Comparison of ENCODE assay signal across 8 cellular contexts in the genomic region with DNA sequence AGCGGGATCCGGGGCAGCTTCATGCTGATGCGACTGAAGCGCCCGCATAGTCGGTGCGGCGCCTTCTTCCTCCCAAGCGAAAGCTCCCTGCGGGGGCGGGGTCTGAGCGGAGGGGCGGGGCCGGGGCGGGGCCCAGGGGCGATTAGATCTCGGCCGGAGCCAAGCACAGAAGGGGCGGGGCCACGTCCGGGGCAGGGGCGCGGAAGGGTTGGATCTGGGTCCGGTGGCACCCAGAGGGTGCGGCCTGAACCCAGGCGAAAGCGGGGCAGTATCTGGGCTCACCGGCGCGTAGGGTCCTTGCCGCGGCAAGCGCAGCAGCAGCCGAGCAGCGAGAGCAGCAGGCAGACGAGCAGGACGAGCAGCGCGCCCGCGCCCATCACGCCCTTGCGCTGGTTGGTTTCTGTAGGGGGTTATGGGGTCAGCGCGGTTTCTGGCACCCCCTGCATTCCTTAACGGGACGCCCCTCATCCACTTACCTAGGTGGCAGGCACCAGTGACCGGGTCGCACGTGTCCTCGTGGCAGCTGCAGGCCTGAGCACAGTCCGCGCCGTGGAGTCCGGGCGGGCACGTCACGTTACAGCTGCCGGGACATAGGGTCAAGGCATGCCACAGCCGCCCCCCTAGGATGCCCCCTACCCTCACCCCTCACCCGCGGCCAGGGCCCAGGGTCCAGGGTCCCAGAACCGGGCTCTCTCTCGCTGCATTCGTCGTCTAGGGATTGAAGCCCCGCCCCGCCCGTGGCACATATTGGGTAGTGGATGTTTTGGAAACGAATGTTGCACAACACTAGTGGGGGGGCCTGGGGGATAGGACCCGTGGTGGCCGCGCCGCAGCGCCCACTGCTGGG. TPM values are rescaled to one million over a fixed set of nuclear protein-coding genes. Genes with fewer than 3 reads are reported as not detected.
DNase-seq lines count a peak whose midpoint lies in the region; ATAC-seq and TF ChIP-seq lines count a peak whose summit lies in the region.

No MANE protein-coding gene starts in this region.

- TF ChIP-seq CTCF in GM06990 (IDR thresholded peaks at IDR 0.05; ENCODE audit: insufficient read depth, low read length, poor library complexity, severe bottlenecking), result no peak
- TF ChIP-seq CTCF in cardiac muscle cell (IDR thresholded peaks at IDR 0.05; ENCODE audit: low read depth, low read length), result no peak

- peak overlapping the region; percentile 59 for H3K4me3 ChIP-seq in GM06990 (replicated peaks; ENCODE audit: low read depth, low read length)
- peak overlapping the region; percentile 10 for H3K4me3 ChIP-seq in cardiac muscle cell

- H3K9me3 ChIP-seq in cardiac muscle cell (ENCODE audit: low read depth), result no peaks in the 10 kb centered on the region

- no peak for ATAC-seq in HG03469 (IDR thresholded peaks at IDR 0.05; ENCODE audit: unreplicated experiment)

- no peak overlapping the region for H3K27ac ChIP-seq in cardiac muscle cell

- H3K36me3 ChIP-seq in GM06990 (ENCODE audit: control insufficient read depth, insufficient read depth, low read length), result no peaks in the 10 kb centered on the region
- H3K36me3 ChIP-seq in cardiac muscle cell, result peaks cover 3% of the 10 kb centered on the region

- DNase-seq in GM06990 (ENCODE audit: extremely low read depth, insufficient read length), result peak; percentile 72
- DNase-seq in MV-4-11 (lab: John Stamatoyannopoulos, UW), result peak; percentile 59
- peak; percentile 66 for DNase-seq in activated T-cell treated with anti-CD3 and anti-CD28 coated beads for 24 hours (ENCODE audit: low read depth)
- peak in 1 of 2 donors; percentile 61 for DNase-seq in cardiac muscle cell (ENCODE audit: low read depth in 1 of 2, low spot score in 1 of 2)
- peak; percentile 51 to 74 (median 67) for DNase-seq in stimulated activated CD4-positive, alpha-beta T cell treated with anti-CD3 and anti-CD28 coated beads, Interleukin-12 subunit alpha, Interleukin-12 subunit beta, amount 100 ng/mL, for 48 hours (ENCODE audit: low read depth in 2 of 3, low spot score in 1 of 3)
- no peak for DNase-seq in NCI-H2029 (lab: John Stamatoyannopoulos, UW)
- no peak for DNase-seq in NCI-H146 treated with DMSO at 0.1 percent for 48 hours (lab: John Stamatoyannopoulos, UW; ENCODE audit: unreplicated experiment)

- H3K27me3 ChIP-seq in GM06990 (replicated peaks; ENCODE audit: control insufficient read depth, insufficient read depth, low read length) (no peaks in the 10 kb centered on the region; the same call in 1 of the 2 replicates), cardiac muscle cell (peaks cover 51% of the 10 kb centered on the region)

- peaks cover 7% of the 10 kb centered on the region for H3K4me1 ChIP-seq in cardiac muscle cell (ENCODE audit: low read depth)

RNA-seq across cellular contexts. Expression of a gene that starts 8.1 kb away (rescaled TPM):
- total RNA-seq in cardiac muscle cell, result 42.0 and 66.1 TPM in 2 replicates
- polyA plus RNA-seq in cardiac muscle cell, result 38.0 and 67.4 TPM in 2 replicates

RNA-seq across cellular contexts. Expression of a gene that starts 35.5 kb away (rescaled TPM):
- total RNA-seq in cardiac muscle cell, result 35.6 and 90.9 TPM in 2 replicates
- polyA plus RNA-seq in cardiac muscle cell, result 24.4 and 30.1 TPM in 2 replicates

Comparison
In these comparisons a context has a peak if more than half of its experiments do, and no peak if none do; other contexts are left out.
1. DNase-seq: peak in GM06990 (single experiment), MV-4-11 (single experiment), activated T-cell treated with anti-CD3 and anti-CD28 coated beads for 24 hours (single experiment) and stimulated activated CD4-positive, alpha-beta T cell treated with anti-CD3 and anti-CD28 coated beads, Interleukin-12 subunit alpha, Interleukin-12 subunit beta, amount 100 ng/mL, for 48 hours (3 of 3); none in NCI-H2029 (single experiment) and NCI-H146 treated with DMSO at 0.1 percent for 48 hours (single experiment).